9 cellular contexts compared by ENCODE assay signal in genomic region chr6:134464690-134465411, GRCh38.
DNase-seq lines count a peak whose midpoint lies in the region; ATAC-seq and TF ChIP-seq lines count a peak whose summit lies in the region.
"Had no signal": no experiment of that assay in that cellular context is flagged by ENCODE, and none has a peak within 500 bp of the region (broad histone marks: within the 10 kb centered on the region; RNA-seq: fewer than 3 reads in every experiment).

No MANE protein-coding gene starts in this region.

- H4K8ac ChIP-seq in mesendoderm (ENCODE audit: low read depth, low read length) = no peak overlapping the region

- no peak overlapping the region for H2BK15ac ChIP-seq in mesendoderm (replicated peaks; ENCODE audit: low read depth)

- no peak for TF ChIP-seq POLR2A in sigmoid colon (IDR thresholded peaks at IDR 0.05)

- H3K27ac Mint-ChIP-seq in stimulated activated effector memory CD8-positive, alpha-beta T cell treated with anti-CD3 and anti-CD28 coated beads, Interleukin-12 subunit alpha, Interleukin-12 subunit beta, amount 100 ng/mL, for 72 hours = no peak overlapping the region

- no peaks in the 10 kb centered on the region for H3K79me1 ChIP-seq in mesendoderm (ENCODE audit: low read length)

- H3K4me1 Mint-ChIP-seq in stimulated activated effector memory CD8-positive, alpha-beta T cell treated with anti-CD3 and anti-CD28 coated beads, Interleukin-12 subunit alpha, Interleukin-12 subunit beta, amount 100 ng/mL, for 72 hours = no peaks in the 10 kb centered on the region

- no peaks in the 10 kb centered on the region; the same call in 1 of the 2 replicates for H3K4me1 ChIP-seq in SJCRH30
- peaks cover 1% of the 10 kb centered on the region for H3K4me1 ChIP-seq in mesendoderm (ENCODE audit: control insufficient read depth, low read depth, low read length)
- H3K4me1 ChIP-seq in sigmoid colon = peaks cover 0 to 5% (median 0%) of the 10 kb centered on the region in 4 donors

- H3K79me2 ChIP-seq in mesendoderm (ENCODE audit: control insufficient read depth, insufficient read depth, low read length) = no peaks in the 10 kb centered on the region

- H3K9me3 ChIP-seq in SJCRH30 (replicated peaks) (no peaks in the 10 kb centered on the region), sigmoid colon (no peaks in the 10 kb centered on the region)

- no peak overlapping the region for H3K4me2 ChIP-seq in mesendoderm (ENCODE audit: low read length)

- no peaks in the 10 kb centered on the region for H3K9me3 Mint-ChIP-seq in stimulated activated effector memory CD8-positive, alpha-beta T cell treated with anti-CD3 and anti-CD28 coated beads, Interleukin-12 subunit alpha, Interleukin-12 subunit beta, amount 100 ng/mL, for 72 hours

- no peak overlapping the region for H3K4me3 Mint-ChIP-seq in stimulated activated effector memory CD8-positive, alpha-beta T cell treated with anti-CD3 and anti-CD28 coated beads, Interleukin-12 subunit alpha, Interleukin-12 subunit beta, amount 100 ng/mL, for 72 hours

- H3K36me3 ChIP-seq in SJCRH30 = no peaks in the 10 kb centered on the region
- no peaks in the 10 kb centered on the region for H3K36me3 ChIP-seq in mesendoderm (ENCODE audit: control insufficient read depth, insufficient read depth, low read length)
- no peaks in the 10 kb centered on the region for H3K36me3 ChIP-seq in sigmoid colon

- ATAC-seq in HG03565 (IDR thresholded peaks at IDR 0.05; ENCODE audit: unreplicated experiment) = peak; percentile 40
- no peak for ATAC-seq in stimulated activated effector memory CD8-positive, alpha-beta T cell treated with anti-CD3 and anti-CD28 coated beads, Interleukin-12 subunit alpha, Interleukin-12 subunit beta, amount 100 ng/mL, for 72 hours
- ATAC-seq in GM18909 (IDR thresholded peaks at IDR 0.05; ENCODE audit: poor library complexity, unreplicated experiment) = no peak

- no peak overlapping the region for H2AK5ac ChIP-seq in mesendoderm (ENCODE audit: low read length)

- DNase-seq in GM13976 (ENCODE audit: low spot score) (peak; percentile 48), SJCRH30 (peak; percentile 49 to 74), mesendoderm (peak; percentile 83), NCI-H2029 (lab: John Stamatoyannopoulos, UW) (no peak), sigmoid colon (no peak)
- no peak for DNase-seq in stimulated activated effector memory CD8-positive, alpha-beta T cell treated with anti-CD3 and anti-CD28 coated beads, Interleukin-12 subunit alpha, Interleukin-12 subunit beta, amount 100 ng/mL, for 72 hours (ENCODE audit: low spot score in 2 of 2)
- DNase-seq: activated naive CD4-positive, alpha-beta T cell had no signal

- no peak for TF ChIP-seq EP300 in sigmoid colon (IDR thresholded peaks at IDR 0.05)

- H3K36me3 Mint-ChIP-seq in stimulated activated effector memory CD8-positive, alpha-beta T cell treated with anti-CD3 and anti-CD28 coated beads, Interleukin-12 subunit alpha, Interleukin-12 subunit beta, amount 100 ng/mL, for 72 hours = no peaks in the 10 kb centered on the region

- H3K27me3 ChIP-seq in SJCRH30 (no peaks in the 10 kb centered on the region), mesendoderm (ENCODE audit: insufficient read depth, low read length, poor library complexity) (no peaks in the 10 kb centered on the region), sigmoid colon (no peaks in the 10 kb centered on the region)

- no peak overlapping the region for H3K23ac ChIP-seq in mesendoderm (ENCODE audit: low read length)

- no peak overlapping the region for H3K18ac ChIP-seq in mesendoderm (ENCODE audit: low read length)

- H3K4me3 ChIP-seq in SJCRH30 = no peak overlapping the region
- no peak overlapping the region for H3K4me3 ChIP-seq in mesendoderm (ENCODE audit: low read length)
- H3K4me3 ChIP-seq in sigmoid colon = no peak overlapping the region

- H3K56ac ChIP-seq in mesendoderm (ENCODE audit: low read length) = no peak overlapping the region

- H2BK120ac ChIP-seq in mesendoderm (ENCODE audit: low read depth, low read length) = no peak overlapping the region

- no peak overlapping the region for H2BK5ac ChIP-seq in mesendoderm (ENCODE audit: low read length)

- H3K27ac ChIP-seq in SJCRH30 (no peak overlapping the region), mesendoderm (ENCODE audit: low read depth, low read length) (no peak overlapping the region), sigmoid colon (no peak overlapping the region)

- H3K4ac ChIP-seq in mesendoderm (ENCODE audit: low read depth, low read length) = no peak overlapping the region

- TF ChIP-seq CTCF in GM13976 (IDR thresholded peaks at IDR 0.05; ENCODE audit: borderline replicate concordance, control extremely low read depth, extremely low read depth, insufficient read depth, missing control alignments) = no peak
- TF ChIP-seq CTCF in sigmoid colon (IDR thresholded peaks at IDR 0.05) = no peak

- in situ Hi-C loops in GM13976 (cut with MboI; ENCODE audit: low sequenced_read_pairs, unreplicated experiment) = no loop called here

- H4K5ac ChIP-seq in mesendoderm (ENCODE audit: low read length) = no peak overlapping the region

- H3K9ac ChIP-seq in mesendoderm (ENCODE audit: low read length) = no peak overlapping the region

- WGBS in mesendoderm (ENCODE audit: extremely low coverage, insufficient coverage, low lambda C conversion rate) = 100% methylated on average over 1 of the region's 9 CpGs
- WGBS in sigmoid colon, 2 donors = 80 to 86% methylated on average over 9 of the region's 9 CpGs

- intact Hi-C loops in sigmoid colon (cut with DNase I) = no loop called here

Comparison
In these comparisons a context has a peak if more than half of its experiments do, and no peak if none do; other contexts are left out.
1. DNase-seq: peak in GM13976 (single experiment), SJCRH30 (2 of 2) and mesendoderm (single experiment); none in stimulated activated effector memory CD8-positive, alpha-beta T cell treated with anti-CD3 and anti-CD28 coated beads, Interleukin-12 subunit alpha, Interleukin-12 subunit beta, amount 100 ng/mL, for 72 hours (0 of 2), NCI-H2029 (single experiment) and sigmoid colon (single experiment).